Comparison of ENCODE assay signal across 1 cellular context in the genomic region with DNA sequence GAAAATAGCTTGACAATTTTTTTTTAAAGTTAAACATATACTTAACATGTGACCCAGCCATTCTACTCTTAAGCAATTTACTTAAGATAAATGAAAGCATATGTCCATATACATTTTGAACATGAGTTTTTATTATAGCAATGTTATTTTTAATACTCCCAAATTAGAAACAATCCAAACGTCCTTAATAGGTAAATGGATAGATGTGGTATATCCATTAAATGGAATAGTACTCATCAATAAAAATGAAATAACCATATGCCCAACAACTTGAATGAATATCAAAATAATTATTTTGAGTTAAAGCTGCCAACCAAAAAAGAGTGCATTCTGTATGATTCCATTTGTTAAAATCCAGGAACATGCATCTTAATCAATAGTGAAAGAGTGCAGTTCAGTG.
TF ChIP-seq lines count a peak whose summit lies in the region.

No MANE protein-coding gene starts in this region.

TF ChIP-seq in SK-N-SH, 30 proteins besides CTCF, POLR2A, EP300 and RAD21 (continued from another document):
- TF ChIP-seq CHD2 (IDR thresholded peaks at IDR 0.05; ENCODE audit: low read length, partially characterized antibody) (no peak), POLR2AphosphoS5 (IDR thresholded peaks at IDR 0.05; ENCODE audit: low read depth, low read length) (no peak), RCOR1 (IDR thresholded peaks at IDR 0.05; ENCODE audit: low read length) (no peak), NFIC (IDR thresholded peaks at IDR 0.05; ENCODE audit: borderline replicate concordance) (no peak), TEAD4 (IDR thresholded peaks at IDR 0.05; ENCODE audit: borderline replicate concordance, insufficient read depth) (no peak)
- TF ChIP-seq, protein P1, sequence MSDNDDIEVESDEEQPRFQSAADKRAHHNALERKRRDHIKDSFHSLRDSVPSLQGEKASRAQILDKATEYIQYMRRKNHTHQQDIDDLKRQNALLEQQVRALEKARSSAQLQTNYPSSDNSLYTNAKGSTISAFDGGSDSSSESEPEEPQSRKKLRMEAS (IDR thresholded peaks at IDR 0.05; ENCODE audit: low read depth) = no peak
- TF ChIP-seq, protein P2, sequence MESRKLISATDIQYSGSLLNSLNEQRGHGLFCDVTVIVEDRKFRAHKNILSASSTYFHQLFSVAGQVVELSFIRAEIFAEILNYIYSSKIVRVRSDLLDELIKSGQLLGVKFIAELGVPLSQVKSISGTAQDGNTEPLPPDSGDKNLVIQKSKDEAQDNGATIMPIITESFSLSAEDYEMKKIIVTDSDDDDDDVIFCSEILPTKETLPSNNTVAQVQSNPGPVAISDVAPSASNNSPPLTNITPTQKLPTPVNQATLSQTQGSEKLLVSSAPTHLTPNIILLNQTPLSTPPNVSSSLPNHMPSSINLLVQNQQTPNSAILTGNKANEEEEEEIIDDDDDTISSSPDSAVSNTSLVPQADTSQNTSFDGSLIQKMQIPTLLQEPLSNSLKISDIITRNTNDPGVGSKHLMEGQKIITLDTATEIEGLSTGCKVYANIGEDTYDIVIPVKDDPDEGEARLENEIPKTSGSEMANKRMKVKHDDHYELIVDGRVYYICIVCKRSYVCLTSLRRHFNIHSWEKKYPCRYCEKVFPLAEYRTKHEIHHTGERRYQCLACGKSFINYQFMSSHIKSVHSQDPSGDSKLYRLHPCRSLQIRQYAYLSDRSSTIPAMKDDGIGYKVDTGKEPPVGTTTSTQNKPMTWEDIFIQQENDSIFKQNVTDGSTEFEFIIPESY (IDR thresholded peaks at IDR 0.05; ENCODE audit: borderline replicate concordance, low read depth) = no peak
TF ChIP-seq in SK-N-SH: peak in this region for 0.
